ENCODE assay signal across 24 cellular contexts in the genomic region with DNA sequence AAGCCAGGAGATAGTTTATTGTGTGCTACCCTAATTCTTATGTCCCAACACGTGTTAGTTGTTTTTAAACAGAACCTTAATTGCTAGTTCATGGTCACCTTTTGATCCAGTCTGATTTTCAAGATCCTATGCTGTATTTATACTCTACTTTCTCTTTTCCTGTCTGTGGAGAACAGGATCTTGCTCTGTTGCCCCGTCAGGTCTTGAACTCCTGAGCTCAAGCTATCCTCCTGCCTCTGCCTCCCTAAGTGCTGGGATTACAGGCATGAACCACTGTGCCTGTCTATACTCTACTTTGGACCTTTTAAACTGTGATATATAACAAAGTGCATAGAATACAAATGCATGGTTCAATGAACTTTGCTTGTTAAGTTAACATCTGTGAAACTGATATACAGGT. TPM values are rescaled to one million over a fixed set of nuclear protein-coding genes. Genes with fewer than 3 reads are reported as not detected.
DNase-seq lines count a peak whose midpoint lies in the region; ATAC-seq and TF ChIP-seq lines count a peak whose summit lies in the region.
"Had no signal": no experiment of that assay in that cellular context is flagged by ENCODE, and none has a peak within 500 bp of the region (broad histone marks: within the 10 kb centered on the region; RNA-seq: fewer than 3 reads in every experiment).

No MANE protein-coding gene starts in this region.

- H3K27ac ChIP-seq in esophagus (ENCODE audit: low read depth in 2 of 2, low read length in 1 of 2) (peak overlapping the region; percentile 64 to 89), right lobe of liver (peak overlapping the region; percentile 20 to 60 (median 53)), H9 (ENCODE audit: insufficient read length, low read depth, low read length) (no peak overlapping the region)
- H3K27ac ChIP-seq: 22Rv1, RWPE1 had no signal

- H3K4me3 ChIP-seq in esophagus (ENCODE audit: low read depth in 1 of 2, low read length in 2 of 2) = no peak overlapping the region
- no peak overlapping the region for H3K4me3 ChIP-seq in right lobe of liver

- H2BK20ac ChIP-seq in H9 (ENCODE audit: low read depth, low read length, poor library complexity, severe bottlenecking) = no peak overlapping the region

- no peaks in the 10 kb centered on the region for H3K79me1 ChIP-seq in H9 (ENCODE audit: insufficient read depth, low read depth, low read length, poor library complexity, severe bottlenecking)

- H3K36me3 Mint-ChIP-seq in H9 (ENCODE audit: insufficient read depth in 1 of 3, low read depth in 3 of 3) = no peaks in the 10 kb centered on the region

- H3T11ph ChIP-seq in H9 (ENCODE audit: low read length) = no peak overlapping the region

- no peaks in the 10 kb centered on the region for H3K79me2 ChIP-seq in H9 (ENCODE audit: insufficient read depth, low read length)

- no peaks in the 10 kb centered on the region for H3K4me1 Mint-ChIP-seq in stimulated activated naive CD8-positive, alpha-beta T cell treated with anti-CD3 and anti-CD28 coated beads, Interleukin-15, amount 100 ng/mL, for 72 hours
- H3K4me1 Mint-ChIP-seq in H9 = 0 out of 4 replicates have a peak, but pooled peaks cover 0 to 2% of the 10 kb centered on the region in 2 experiments

- no peak overlapping the region for H4K5ac ChIP-seq in H9 (ENCODE audit: insufficient read length, low read depth, low read length)

- H4K20me1 ChIP-seq in H9 (ENCODE audit: control insufficient read depth, insufficient read depth, insufficient read length) = no peaks in the 10 kb centered on the region

- no peaks in the 10 kb centered on the region for H3K23me2 ChIP-seq in H9 (ENCODE audit: insufficient read length, low read depth, low read length, poor library complexity, severe bottlenecking)

- DNase-seq in stimulated activated naive CD8-positive, alpha-beta T cell treated with anti-CD3 and anti-CD28 coated beads, Interleukin-15, amount 100 ng/mL, for 72 hours = no peak
- DNase-seq in stimulated activated naive CD8-positive, alpha-beta T cell treated with anti-CD3 and anti-CD28 coated beads, Interleukin-15, Interleukin-2, amounts not matched to agents 100 U/mL and 50 U/mL, for 24 hours = no peak
- no peak for DNase-seq in right lobe of liver
- no peak for DNase-seq in H9
- DNase-seq in omental fat pad (ENCODE audit: low spot score) = no peak
- DNase-seq in superior temporal gyrus (ENCODE audit: extremely low spot score) = no peak
- DNase-seq: ACHN, BE2C, DMS153, DND-41, KBM-7, MV-4-11, NCI-H1105, NCI-H1436 treated with DMSO at 0.1 percent for 48 hours, NCI-H187 treated with DMSO at 0.1 percent for 48 hours, NCI-H2171 treated with DMSO at 0.1 percent for 48 hours, NCI-H345, NCI-H524, NCI-H748 treated with DMSO at 0.1 percent for 48 hours, SHP77 treated with DMSO at 0.1 percent for 48 hours had no signal

- H3K23ac ChIP-seq in H9 (ENCODE audit: insufficient read length, low read depth, low read length) = no peak overlapping the region

- H2BK120ac ChIP-seq in H9 (ENCODE audit: low read depth, low read length, poor library complexity, severe bottlenecking) = no peak overlapping the region

- H3K27me3 ChIP-seq in esophagus (ENCODE audit: control insufficient read depth in 1 of 2, insufficient read depth in 2 of 2, low read length in 2 of 2) (no peaks in the 10 kb centered on the region), right lobe of liver (no peaks in the 10 kb centered on the region), H9 (ENCODE audit: insufficient read depth, low read length) (no peaks in the 10 kb centered on the region)
- H3K27me3 ChIP-seq: BE2C had no signal

- no peak overlapping the region for H3K14ac ChIP-seq in H9 (ENCODE audit: insufficient read depth, low read length)

- no peak overlapping the region for H4K91ac ChIP-seq in H9 (ENCODE audit: insufficient read length, low read depth, low read length)

- H3K4me1 ChIP-seq in esophagus (ENCODE audit: control insufficient read depth in 2 of 2, insufficient read depth in 2 of 2, low read length in 1 of 2) (no peaks in the 10 kb centered on the region), right lobe of liver (peaks cover 0 to 13% (median 5%) of the 10 kb centered on the region in 4 donors), H9 (ENCODE audit: insufficient read depth, low read length) (no peaks in the 10 kb centered on the region)
- H3K4me1 ChIP-seq: BE2C had no signal

- no peak overlapping the region for H3K4me2 ChIP-seq in H9 (ENCODE audit: insufficient read depth, insufficient read length, low read length)

- H3K9ac ChIP-seq in H9 (ENCODE audit: extremely low read depth, insufficient read length, low read length) = no peak overlapping the region

- no peak overlapping the region for H2BK5ac ChIP-seq in H9 (ENCODE audit: insufficient read length, low read length)

- no peaks in the 10 kb centered on the region for H3K27me3 Mint-ChIP-seq in stimulated activated naive CD8-positive, alpha-beta T cell treated with anti-CD3 and anti-CD28 coated beads, Interleukin-15, amount 100 ng/mL, for 72 hours
- H3K27me3 Mint-ChIP-seq in H9 (ENCODE audit: low read depth) = no peaks in the 10 kb centered on the region

- no peak overlapping the region for H2AK5ac ChIP-seq in H9 (ENCODE audit: insufficient read length, low read length)

- no peak overlapping the region for H3K4me3 Mint-ChIP-seq in stimulated activated naive CD8-positive, alpha-beta T cell treated with anti-CD3 and anti-CD28 coated beads, Interleukin-15, amount 100 ng/mL, for 72 hours
- H3K4me3 Mint-ChIP-seq in H9 = no peak overlapping the region

- H2AFZ ChIP-seq in H9 (ENCODE audit: low read length) = no peak overlapping the region

- H2BK15ac ChIP-seq in H9 (ENCODE audit: low read depth, low read length) = no peak overlapping the region

- WGBS in esophagus, 2 donors = 85 to 90% methylated on average over 2 of the region's 2 CpGs
- WGBS in right lobe of liver (ENCODE audit: insufficient coverage, low coverage, low lambda C conversion rate, missing lambda C conversion rate) = 87% methylated on average over 2 of the region's 2 CpGs
- no CpG with 5 or more reads among the region's 2 CpGs for WGBS in H9 (ENCODE audit: extremely low coverage, insufficient read length, low lambda C conversion rate)

- TF ChIP-seq CTCF in right lobe of liver (IDR thresholded peaks at IDR 0.05) = no peak
- no peak for TF ChIP-seq CTCF in H9 (conservative IDR thresholded peaks at IDR 0.05)
- TF ChIP-seq CTCF in omental fat pad (IDR thresholded peaks at IDR 0.05) = no peak

- no peak overlapping the region for H3K18ac ChIP-seq in H9 (ENCODE audit: insufficient read length, low read depth, low read length)

- H2BK12ac ChIP-seq in H9 (ENCODE audit: insufficient read length, low read depth, low read length) = no peak overlapping the region

- no peak for TF ChIP-seq POLR2A in right lobe of liver (IDR thresholded peaks at IDR 0.05)

- intact Hi-C loops in right lobe of liver (cut with DNase I) = no loop called here

- peak overlapping the region; percentile 4 to 14 for H3K27ac Mint-ChIP-seq in stimulated activated naive CD8-positive, alpha-beta T cell treated with anti-CD3 and anti-CD28 coated beads, Interleukin-15, amount 100 ng/mL, for 72 hours
- no peak overlapping the region; a peak in 1 of 7 replicates for H3K27ac Mint-ChIP-seq in H9

- no peaks in the 10 kb centered on the region for H3K36me3 ChIP-seq in esophagus (ENCODE audit: control insufficient read depth in 2 of 2, insufficient read depth in 2 of 2, low read length in 1 of 2)
- no peaks in the 10 kb centered on the region for H3K36me3 ChIP-seq in right lobe of liver
- H3K36me3 ChIP-seq: BE2C had no signal

- ATAC-seq in stimulated activated naive CD8-positive, alpha-beta T cell treated with anti-CD3 and anti-CD28 coated beads, Interleukin-15, amount 100 ng/mL, for 72 hours = no peak
- ATAC-seq in stimulated activated naive CD8-positive, alpha-beta T cell treated with anti-CD3 and anti-CD28 coated beads, Interleukin-15, Interleukin-2, amounts not matched to agents 100 U/mL and 50 U/mL, for 24 hours = no peak
- ATAC-seq in right lobe of liver (no peak), omental fat pad (ENCODE audit: low FRiP score) (no peak), GM18498 (IDR thresholded peaks at IDR 0.05; ENCODE audit: unreplicated experiment) (no peak)

- no peaks in the 10 kb centered on the region for H3K9me3 Mint-ChIP-seq in stimulated activated naive CD8-positive, alpha-beta T cell treated with anti-CD3 and anti-CD28 coated beads, Interleukin-15, amount 100 ng/mL, for 72 hours
- H3K9me3 Mint-ChIP-seq in H9 = no peaks in the 10 kb centered on the region

- no peak overlapping the region for H4K8ac ChIP-seq in H9 (replicated peaks; ENCODE audit: insufficient read length, low read depth, low read length)

- H3K4ac ChIP-seq in H9 (ENCODE audit: low read depth, low read length) = no peak overlapping the region

- no peaks in the 10 kb centered on the region for H3K9me3 ChIP-seq in esophagus (ENCODE audit: control insufficient read depth in 2 of 2, insufficient read depth in 1 of 2, low read depth in 1 of 2, low read length in 1 of 2)
- H3K9me3 ChIP-seq in right lobe of liver = no peaks in the 10 kb centered on the region
- H3K9me3 ChIP-seq in H9 (ENCODE audit: control insufficient read depth, low read depth, low read length) = no peaks in the 10 kb centered on the region
- H3K9me3 ChIP-seq: BE2C had no signal

- H3K56ac ChIP-seq in H9 (ENCODE audit: insufficient read length, low read depth, low read length) = no peak overlapping the region

RNA-seq across cellular contexts. Expression of a gene that starts 44.7 kb away (rescaled TPM):
- polyA plus RNA-seq in esophagus = 10 to 100 TPM; 10.3 to 27.5 TPM
- 10 to 100 TPM; 10.3 to 30.4 (median 13.2) TPM for total RNA-seq in right lobe of liver
- 25.4 and 26.5 TPM in 2 replicates for total RNA-seq in H9 (2021)
- total RNA-seq in omental fat pad = 10 to 100 TPM; 15.8 to 66.2 (median 22.9) TPM

Comparison
In these comparisons a context has a peak if more than half of its experiments do, and no peak if none do; other contexts are left out.
1. H3K27ac Mint-ChIP-seq: peak in stimulated activated naive CD8-positive, alpha-beta T cell treated with anti-CD3 and anti-CD28 coated beads, Interleukin-15, amount 100 ng/mL, for 72 hours (2 of 2); none in H9 (0 of 3).